ENCODE assay signal across 1 cellular context in genomic region chr17:79810138-79811027, GRCh38.
TF ChIP-seq lines count a peak whose summit lies in the region.

No MANE protein-coding gene starts in this region.

TF ChIP-seq in H1, 55 proteins besides CTCF, POLR2A, EP300 and RAD21:
- no peak for TF ChIP-seq CBX8 (IDR thresholded peaks at IDR 0.05; ENCODE audit: borderline replicate concordance, low read depth, low read length)
- peak; percentile 27; the same call in 1 of the 2 replicates for TF ChIP-seq TBP (IDR thresholded peaks at IDR 0.05; ENCODE audit: low read depth, low read length)
- no peak for TF ChIP-seq KDM4A (IDR thresholded peaks at IDR 0.05; ENCODE audit: low read depth, low read length, severe bottlenecking)
- TF ChIP-seq CREB1 (IDR thresholded peaks at IDR 0.05): no peak; the same call in 1 of the 2 replicates
- 0 out of 2 replicates have a peak, but pooled peaks have one; percentile 18 for TF ChIP-seq E2F6 (IDR thresholded peaks at IDR 0.05)
- TF ChIP-seq HDAC2 (IDR thresholded peaks at IDR 0.05; ENCODE audit: borderline replicate concordance in 1 of 2, low read depth in 2 of 2, low read length in 2 of 2): peak in 1 of 2 experiments; percentile 13; a peak in 1 of 4 replicates
- no peak for TF ChIP-seq NANOG (IDR thresholded peaks at IDR 0.05; ENCODE audit: insufficient read depth, low read depth, low read length, poor library complexity, severe bottlenecking)
- no peak for TF ChIP-seq EGR1 (IDR thresholded peaks at IDR 0.05; ENCODE audit: borderline replicate concordance, low read depth, low read length)
- no peak for TF ChIP-seq KDM1A (IDR thresholded peaks at IDR 0.05; ENCODE audit: borderline replicate concordance, low read length)
- TF ChIP-seq CHD7 (IDR thresholded peaks at IDR 0.05; ENCODE audit: insufficient replicate concordance, low read length): no peak
- peak; percentile 100 for TF ChIP-seq SRF (IDR thresholded peaks at IDR 0.05; ENCODE audit: low read depth, low read length)
- no peak for TF ChIP-seq FOSL1 (IDR thresholded peaks at IDR 0.05; ENCODE audit: insufficient read depth, low read depth, low read length)
- no peak for TF ChIP-seq GABPA (IDR thresholded peaks at IDR 0.05; ENCODE audit: borderline replicate concordance, insufficient read depth, low read length)
- TF ChIP-seq RNF2 (IDR thresholded peaks at IDR 0.05; ENCODE audit: borderline replicate concordance, low read depth, low read length, missing control alignments, poor library complexity, severe bottlenecking): no peak
- TF ChIP-seq TCF12 (IDR thresholded peaks at IDR 0.05; ENCODE audit: low read depth, low read length): no peak
- TF ChIP-seq PHF8 (conservative IDR thresholded peaks at IDR 0.05; ENCODE audit: low read depth, low read length): no peak
